Comparison of ENCODE assay signal across 19 cellular contexts in the genomic region with DNA sequence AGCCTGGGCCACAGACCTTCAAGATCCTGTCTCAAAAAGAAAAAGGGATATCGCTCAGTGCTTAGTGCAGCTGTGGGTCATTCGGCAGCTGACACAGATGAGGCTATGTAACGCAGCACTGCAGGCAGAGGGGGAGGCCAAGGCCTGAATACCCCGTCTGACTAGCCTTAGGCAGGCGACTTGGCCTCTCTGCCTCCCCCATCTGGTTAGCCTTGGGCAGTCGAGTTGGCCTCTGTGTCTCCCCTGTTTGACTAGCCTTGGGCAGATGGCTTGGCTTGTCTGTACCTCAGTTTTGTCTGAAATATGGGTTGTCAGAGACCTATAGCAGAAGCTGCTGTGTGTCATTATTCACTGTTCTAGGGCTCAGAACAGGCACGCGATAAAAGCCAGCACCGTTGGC.
"Had no signal": no experiment of that assay in that cellular context is flagged by ENCODE, and none has a peak within 500 bp of the region (broad histone marks: within the 10 kb centered on the region; RNA-seq: fewer than 3 reads in every experiment).

No MANE protein-coding gene starts in this region.

- H3K9me3 Mint-ChIP-seq: activated B cell treated with CpG ODN at 0.5 μM for 24 hours; activated CD4-positive, alpha-beta memory T cell treated with anti-CD3 and anti-CD28 coated beads for 36 hours had no signal

- DNase-seq: activated B cell treated with CpG ODN at 0.5 μM for 24 hours; activated effector memory CD4-positive, alpha-beta T cell treated with anti-CD3 and anti-CD28 coated beads, Interleukin-2, amount 50 U/mL, for 16 hours; activated naive CD4-positive, alpha-beta T cell treated with anti-CD3 and anti-CD28 coated beads, Interleukin-2, amount 10 ng/mL, durations not matched to agents 7 days and 5 days; effector CD4-positive, alpha-beta T cell; kidney; sigmoid colon; stimulated activated CD4-positive, alpha-beta T cell treated with anti-CD3 and anti-CD28 coated beads, Interleukin-15, amount 100 ng/mL, for 24 hours; stimulated activated CD4-positive, alpha-beta T cell treated with anti-CD3 and anti-CD28 coated beads, Interleukin-2, amount 100 ng/mL, for 48 hours; stimulated activated CD8-positive, alpha-beta memory T cell treated with anti-CD3 and anti-CD28 coated beads, Interleukin-4, amount 100 ng/mL, for 48 hours; stimulated activated naive B cell treated with anti-CD40 and anti-IgM and Interleukin-4, amounts not matched to agents 10 μg/mL and 1 μg/mL and 100 μg/mL, for 72 hours; T-helper 9 cell had no signal

- H3K9me3 ChIP-seq: sigmoid colon, thoracic aorta, upper lobe of left lung had no signal

- H3K27ac Mint-ChIP-seq: activated B cell treated with CpG ODN at 0.5 μM for 24 hours; activated CD4-positive, alpha-beta memory T cell treated with anti-CD3 and anti-CD28 coated beads for 36 hours; activated naive CD4-positive, alpha-beta T cell treated with anti-CD3 and anti-CD28 coated beads, Interleukin-2, amount 10 ng/mL, durations not matched to agents 7 days and 5 days; dendritic cell treated with granulocyte-macrophage colony-stimulating factor and Interleukin-4, amounts not matched to agents 40 ng/mL and 50 ng/mL, for 4 days; stimulated activated naive B cell treated with anti-CD40 and anti-IgM and Interleukin-4, amounts not matched to agents 10 μg/mL and 1 μg/mL and 100 μg/mL, for 72 hours had no signal

- H3K36me3 ChIP-seq: cardiac muscle cell, thoracic aorta had no signal

- H3K27me3 Mint-ChIP-seq: activated B cell treated with CpG ODN at 0.5 μM for 24 hours; activated CD4-positive, alpha-beta memory T cell treated with anti-CD3 and anti-CD28 coated beads for 36 hours; activated naive CD4-positive, alpha-beta T cell treated with anti-CD3 and anti-CD28 coated beads, Interleukin-2, amount 10 ng/mL, durations not matched to agents 7 days and 5 days; naive thymus-derived CD4-positive, alpha-beta T cell; stimulated activated naive B cell treated with anti-CD40 and anti-IgM and Interleukin-4, amounts not matched to agents 10 μg/mL and 1 μg/mL and 100 μg/mL, for 72 hours had no signal

- H3K4me3 Mint-ChIP-seq: activated B cell treated with CpG ODN at 0.5 μM for 24 hours; activated CD4-positive, alpha-beta memory T cell treated with anti-CD3 and anti-CD28 coated beads for 36 hours; activated naive CD4-positive, alpha-beta T cell treated with anti-CD3 and anti-CD28 coated beads, Interleukin-2, amount 10 ng/mL, durations not matched to agents 7 days and 5 days; dendritic cell treated with granulocyte-macrophage colony-stimulating factor and Interleukin-4, amounts not matched to agents 40 ng/mL and 50 ng/mL, for 4 days; stimulated activated naive B cell treated with anti-CD40 and anti-IgM and Interleukin-4, amounts not matched to agents 10 μg/mL and 1 μg/mL and 100 μg/mL, for 72 hours had no signal

- H3K4me1 ChIP-seq: sigmoid colon had no signal

- H3K27me3 ChIP-seq: cardiac muscle cell, sigmoid colon, upper lobe of left lung had no signal

- H3K4me2 ChIP-seq: smooth muscle cell had no signal

- H3K4me3 ChIP-seq: cardiac muscle cell, lung, sigmoid colon, smooth muscle cell, thoracic aorta had no signal

- H3K4me1 Mint-ChIP-seq: stimulated activated naive B cell treated with anti-CD40 and anti-IgM and Interleukin-4, amounts not matched to agents 10 μg/mL and 1 μg/mL and 100 μg/mL, for 72 hours had no signal

- H3K27ac ChIP-seq: cardiac muscle cell, sigmoid colon, thoracic aorta had no signal

- ATAC-seq: stimulated activated naive B cell treated with anti-CD40 and anti-IgM and Interleukin-4, amounts not matched to agents 10 μg/mL and 1 μg/mL and 100 μg/mL, for 72 hours had no signal
